ENCODE assay signal across 8 cellular contexts in genomic region chr17:19508327-19508867, GRCh38. TPM values are rescaled to one million over a fixed set of nuclear protein-coding genes. Genes with fewer than 3 reads are reported as not detected.
DNase-seq lines count a peak whose midpoint lies in the region; ATAC-seq, FAIRE-seq and TF ChIP-seq lines count a peak whose summit lies in the region.

No MANE protein-coding gene starts in this region.

- DNase-seq in NCI-H82 (lab: John Stamatoyannopoulos, UW) (peak; percentile 84), NCI-H82 treated with DMSO at 0.1 percent for 48 hours (lab: John Stamatoyannopoulos, UW; ENCODE audit: unreplicated experiment) (no peak), T-helper 17 cell (peak; percentile 22 to 45 (median 32)), lung (ENCODE audit: low spot score) (peak; percentile 32), GM12892 (ENCODE audit: insufficient read length) (no peak)
- peak in 1 of 2 donors; percentile 21 for DNase-seq in central memory CD8-positive, alpha-beta T cell (ENCODE audit: low spot score in 2 of 2)
- peak; percentile 18 for DNase-seq in stimulated activated CD8-positive, alpha-beta memory T cell treated with anti-CD3 and anti-CD28 coated beads, Interleukin-4, amount 100 ng/mL, for 24 hours (ENCODE audit: low read depth)

- ATAC-seq in HG03378 (IDR thresholded peaks at IDR 0.05; ENCODE audit: unreplicated experiment) (peak; percentile 24), T-helper 17 cell (peak; percentile 66), lung (ENCODE audit: insufficient read depth, low FRiP score) (no peak)
- peak; percentile 37 for ATAC-seq in central memory CD8-positive, alpha-beta T cell (replicated peaks; ENCODE audit: extremely low read depth, poor library complexity, severe bottlenecking)

- WGBS in lung, 2 donors: 10 to 11% methylated on average over 26 of the region's 26 CpGs

- peaks cover 9% of the 10 kb centered on the region for H3K4me1 Mint-ChIP-seq in T-helper 17 cell
- peaks cover 12% of the 10 kb centered on the region for H3K4me1 Mint-ChIP-seq in central memory CD8-positive, alpha-beta T cell

- H3K27me3 ChIP-seq in lung (ENCODE audit: control insufficient read depth, insufficient read depth): no peaks in the 10 kb centered on the region

- H3K4me3 Mint-ChIP-seq in T-helper 17 cell: peak overlapping the region; percentile 93
- peak overlapping the region; percentile 93 for H3K4me3 Mint-ChIP-seq in central memory CD8-positive, alpha-beta T cell

- no peak for TF ChIP-seq CTCF in lung (IDR thresholded peaks at IDR 0.05; ENCODE audit: control extremely low read depth, extremely low read depth)

- FAIRE-seq in GM12892 (lab: Jason Lieb, UNC): no peak

- peak overlapping the region; percentile 98 for H3K27ac Mint-ChIP-seq in T-helper 17 cell
- peak overlapping the region; percentile 99 for H3K27ac Mint-ChIP-seq in central memory CD8-positive, alpha-beta T cell (ENCODE audit: low read depth)

- peaks cover 2% of the 10 kb centered on the region for H3K36me3 Mint-ChIP-seq in T-helper 17 cell (ENCODE audit: low read depth)
- peaks cover 22% of the 10 kb centered on the region for H3K36me3 Mint-ChIP-seq in central memory CD8-positive, alpha-beta T cell (ENCODE audit: insufficient read depth)

- peaks cover 5% of the 10 kb centered on the region for H3K9me3 Mint-ChIP-seq in central memory CD8-positive, alpha-beta T cell

- H3K4me1 ChIP-seq in lung (ENCODE audit: control insufficient read depth in 2 of 2, insufficient read depth in 2 of 2, low read length in 2 of 2): peaks cover 0 to 3% of the 10 kb centered on the region in 2 donors

- H3K27me3 Mint-ChIP-seq in T-helper 17 cell: peaks cover 4% of the 10 kb centered on the region
- H3K27me3 Mint-ChIP-seq in central memory CD8-positive, alpha-beta T cell: peaks cover 9% of the 10 kb centered on the region

- H3K36me3 ChIP-seq in lung (ENCODE audit: control insufficient read depth in 2 of 2, insufficient read depth in 2 of 2, low read length in 2 of 2): no peaks in the 10 kb centered on the region

- peak overlapping the region in 1 of 2 donors; percentile 57 for H3K27ac ChIP-seq in lung (ENCODE audit: low read depth in 1 of 2, low read length in 1 of 2)

- H3K9me3 ChIP-seq in T-helper 17 cell (ENCODE audit: control insufficient read depth, low read length, poor library complexity, severe bottlenecking) (no peaks in the 10 kb centered on the region), lung (ENCODE audit: control insufficient read depth in 2 of 2, insufficient read depth in 1 of 2, low read length in 1 of 2) (no peaks in the 10 kb centered on the region)

- H3K4me3 ChIP-seq in lung: no peak overlapping the region

- TF ChIP-seq POLR2A in GM12892 (IDR thresholded peaks at IDR 0.05; ENCODE audit: low read depth, low read length): no peak

RNA-seq across cellular contexts. Expression of gene SLC47A1, which starts 25.3 kb away (rescaled TPM):
- total RNA-seq in T-helper 17 cell: not detected
- 1 to 10 TPM in 1 of 2 donors, under 1 TPM in 1; 0.74 to 9.4 TPM for total RNA-seq in lung
- polyA plus RNA-seq in lung: 1 to 10 TPM; 1.8 to 2.8 TPM
- 3.3 TPM for polyA plus RNA-seq in GM12892 (2012; ENCODE audit: missing spikeins)

Comparison
In these comparisons a context has a peak if more than half of its experiments do, and no peak if none do; other contexts are left out.
1. DNase-seq: peak in NCI-H82 (single experiment), T-helper 17 cell (3 of 3), lung (single experiment) and stimulated activated CD8-positive, alpha-beta memory T cell treated with anti-CD3 and anti-CD28 coated beads, Interleukin-4, amount 100 ng/mL, for 24 hours (single experiment); none in NCI-H82 treated with DMSO at 0.1 percent for 48 hours (single experiment) and GM12892 (single experiment).